29 cellular contexts compared by ENCODE assay signal in genomic region chr1:173100476-173101107, GRCh38. TPM values are rescaled to one million over a fixed set of nuclear protein-coding genes. Genes with fewer than 3 reads are reported as not detected.
"Had no signal": no experiment of that assay in that cellular context is flagged by ENCODE, and none has a peak within 500 bp of the region (broad histone marks: within the 10 kb centered on the region; RNA-seq: fewer than 3 reads in every experiment).

No MANE protein-coding gene starts in this region.

- H3K4me1 Mint-ChIP-seq: activated CD4-positive, alpha-beta T cell treated with anti-CD3 and anti-CD28 coated beads for 36 hours had no signal

- H3K4me2 ChIP-seq: KMS-11, SK-N-SH had no signal

- H3K9ac ChIP-seq: KMS-11, SK-N-SH had no signal

- DNase-seq: activated CD4-positive, alpha-beta T cell treated with anti-CD3 and anti-CD28 coated beads for 36 hours; activated CD8-positive, alpha-beta memory T cell treated with anti-CD3 and anti-CD28 coated beads, Interleukin-2, amount 50 U/mL, for 4 hours; activated CD8-positive, alpha-beta T cell treated with anti-CD3 and anti-CD28 coated beads for 36 hours; activated naive CD4-positive, alpha-beta T cell treated with anti-CD3 and anti-CD28 coated beads, Interleukin-2, amount 50 U/mL, for 16 hours; activated T-cell treated with anti-CD3 and anti-CD28 coated beads, Interleukin-2, amount 50 U/mL, for 72 hours; amniotic stem cell; body of pancreas; central memory CD4-positive, alpha-beta T cell; MG63; MV-4-11; NCI-H1092 treated with DMSO at 0.1 percent for 48 hours; NCI-H1436; NCI-H1694 treated with DMSO at 0.1 percent for 48 hours; NCI-H2171; NCI-H2227 treated with DMSO at 0.1 percent for 48 hours; NCI-H526; NCI-H774; PC-3; SHP77 treated with DMSO at 0.1 percent for 48 hours; SK-N-SH; T-helper 1 cell; WERI-Rb-1 had no signal

- H3K4me1 ChIP-seq: ascending aorta, body of pancreas had no signal

- H3K36me3 ChIP-seq: ascending aorta, MG63, WERI-Rb-1 had no signal

- H3K4me3 Mint-ChIP-seq: activated CD4-positive, alpha-beta T cell treated with anti-CD3 and anti-CD28 coated beads for 36 hours; activated CD8-positive, alpha-beta T cell treated with anti-CD3 and anti-CD28 coated beads for 36 hours; activated T-cell treated with anti-CD3 and anti-CD28 coated beads, Interleukin-2, amount 50 U/mL, for 72 hours had no signal

- H3K27me3 Mint-ChIP-seq: activated CD4-positive, alpha-beta T cell treated with anti-CD3 and anti-CD28 coated beads for 36 hours; activated CD8-positive, alpha-beta T cell treated with anti-CD3 and anti-CD28 coated beads for 36 hours had no signal

- H3K9me3 ChIP-seq: MG63, SK-N-SH had no signal

- FAIRE-seq: bronchial epithelial cell, RCC 7860 had no signal

- H3K27ac Mint-ChIP-seq: activated CD4-positive, alpha-beta T cell treated with anti-CD3 and anti-CD28 coated beads for 36 hours; activated CD8-positive, alpha-beta T cell treated with anti-CD3 and anti-CD28 coated beads for 36 hours; activated T-cell treated with anti-CD3 and anti-CD28 coated beads, Interleukin-2, amount 50 U/mL, for 72 hours had no signal

- H3K27ac ChIP-seq: ascending aorta, body of pancreas, coronary artery, KMS-11, WERI-Rb-1 had no signal

- ATAC-seq: activated CD4-positive, alpha-beta T cell treated with anti-CD3 and anti-CD28 coated beads for 36 hours; activated CD8-positive, alpha-beta T cell treated with anti-CD3 and anti-CD28 coated beads for 36 hours; activated T-cell treated with anti-CD3 and anti-CD28 coated beads, Interleukin-2, amount 50 U/mL, for 72 hours; body of pancreas; PC-3 had no signal

- H3K9me2 ChIP-seq: SK-N-SH had no signal

- H3K27me3 ChIP-seq: ascending aorta, body of pancreas, MG63 had no signal

- H3K4me3 ChIP-seq: ascending aorta, body of pancreas, coronary artery, MG63 had no signal

RNA-seq across cellular contexts. Expression of gene TNFSF18, which starts 49.9 kb away (rescaled TPM):
- total RNA-seq: activated CD4-positive, alpha-beta T cell treated with anti-CD3 and anti-CD28 coated beads for 36 hours; activated CD8-positive, alpha-beta T cell treated with anti-CD3 and anti-CD28 coated beads for 36 hours; activated T-cell treated with anti-CD3 and anti-CD28 coated beads, Interleukin-2, amount 50 U/mL, for 72 hours; ascending aorta; body of pancreas; bronchial epithelial cell; chondrocyte; T-helper 2 cell treated with Interferon-gamma antibody and Interleukin-4, amounts not matched to agents 100 ng/mL and 5 ng/mL, for 36 hours had no signal
